In the genomic region with DNA sequence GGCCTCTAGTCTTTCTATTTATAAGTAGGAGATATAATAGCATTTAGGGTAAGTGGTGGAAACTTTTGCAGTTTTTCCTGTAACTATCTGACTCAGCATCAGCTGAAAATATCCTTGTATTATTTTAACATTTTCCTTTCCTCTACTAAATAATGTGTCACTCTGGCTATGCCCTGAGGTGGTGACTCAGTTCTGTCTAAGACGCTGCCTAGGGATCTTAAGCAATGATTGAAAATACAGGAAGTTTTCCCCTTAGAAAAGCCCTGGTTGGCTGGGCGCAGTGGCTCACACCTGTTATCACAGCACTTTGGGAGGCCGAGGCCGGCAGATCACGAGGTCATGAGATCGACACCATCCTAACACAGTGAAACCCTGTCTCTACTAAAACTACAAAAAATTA, we compare ENCODE assay signal across 14 cellular contexts. TPM values are rescaled to one million over a fixed set of nuclear protein-coding genes. Genes with fewer than 3 reads are reported as not detected.
DNase-seq lines count a peak whose midpoint lies in the region; ATAC-seq and TF ChIP-seq lines count a peak whose summit lies in the region.
"Had no signal": no experiment of that assay in that cellular context is flagged by ENCODE, and none has a peak within 500 bp of the region (broad histone marks: within the 10 kb centered on the region; RNA-seq: fewer than 3 reads in every experiment).

No MANE protein-coding gene starts in this region.

- no peak overlapping the region for H3K4me2 ChIP-seq in fibroblast of lung (ENCODE audit: extremely low read depth, insufficient read depth, low read length)

- no peaks in the 10 kb centered on the region for H3K27me3 ChIP-seq in fibroblast of lung (ENCODE audit: control insufficient read depth, insufficient read depth, low read length)
- no peaks in the 10 kb centered on the region for H3K27me3 ChIP-seq in tibial artery
- H3K27me3 ChIP-seq: colonic mucosa had no signal

- H3K9me3 ChIP-seq in fibroblast of lung (ENCODE audit: control insufficient read depth, insufficient read depth, low read depth, low read length) = no peaks in the 10 kb centered on the region
- H3K9me3 ChIP-seq in tibial artery = no peaks in the 10 kb centered on the region
- H3K9me3 ChIP-seq: colonic mucosa had no signal

- H2AFZ ChIP-seq in fibroblast of lung (ENCODE audit: low read length) = no peak overlapping the region

- H3K4me1 ChIP-seq in fibroblast of lung (ENCODE audit: control insufficient read depth, extremely low read depth, insufficient read depth, low read length) (peaks cover 3% of the 10 kb centered on the region), tibial artery (peaks cover 0 to 58% (median 7%) of the 10 kb centered on the region in 4 donors)
- H3K4me1 ChIP-seq: colonic mucosa had no signal

- TF ChIP-seq CTCF in fibroblast of lung (conservative IDR thresholded peaks at IDR 0.05 in 1 of 2, IDR thresholded peaks at IDR 0.05 in 1 of 2; ENCODE audit: low read depth in 1 of 2, low read length in 2 of 2) (no peak), tibial artery (IDR thresholded peaks at IDR 0.05) (peak in 1 of 2 experiments; percentile 8)

- peak; percentile 86 for ATAC-seq in SK-N-SH treated with all-trans-retinoic acid at 6 μM for 48 hours

- no peaks in the 10 kb centered on the region for H4K20me1 ChIP-seq in fibroblast of lung (ENCODE audit: control insufficient read depth, extremely low read depth, insufficient read depth, low read length)

- DNase-seq in HK-2 (ENCODE audit: unreplicated experiment) (peak; percentile 63), fibroblast of lung (ENCODE audit: low read depth in 2 of 2) (peak; percentile 79 to 92), tibial artery (peak; percentile 37 to 76), KBM-7 (no peak), caudate nucleus (lab: John Stamatoyannopoulos, UW) (no peak), NCI-H446 treated with DMSO at 0.1 percent for 48 hours (lab: John Stamatoyannopoulos, UW) (no peak)
- DNase-seq: activated CD4-positive, alpha-beta T cell treated with anti-CD3 and anti-CD28 coated beads, Interleukin-2, amount 10 ng/mL, durations not matched to agents 24 days and 14 days; activated gamma-delta T cell treated with Interleukin-2 at 50 U/mL for 16 hours; colonic mucosa; Karpas-422; NCI-H69 had no signal

- H3K4me3 ChIP-seq in fibroblast of lung (replicated peaks in 1 of 4; ENCODE audit: control extremely low read depth in 1 of 4, insufficient read depth in 1 of 4, low read depth in 3 of 4, low read length in 4 of 4) (no peak overlapping the region), tibial artery (peak overlapping the region in 1 of 2 donors; percentile 20)
- H3K4me3 ChIP-seq: colonic mucosa, skin epidermis had no signal

- H3K27ac ChIP-seq in fibroblast of lung (ENCODE audit: insufficient read depth, low read length) (no peak overlapping the region), tibial artery (peak overlapping the region; percentile 74 to 88), caudate nucleus (ENCODE audit: low read depth, low read length) (no peak overlapping the region)
- H3K27ac ChIP-seq: colonic mucosa had no signal

- in situ Hi-C loops in KBM-7 (cut with MboI; ENCODE audit: low pct_unique_long_range_greater_than_20kb, low sequenced_read_pairs) = no loop called here

- H3K9ac ChIP-seq in fibroblast of lung (ENCODE audit: insufficient read depth, low read length) = no peak overlapping the region

- intact Hi-C loops in tibial artery (cut with DNase I; ENCODE audit: low total_unique reads) = no loop called here

- H3K36me3 ChIP-seq in fibroblast of lung (ENCODE audit: control insufficient read depth, insufficient read depth, low read length) = no peaks in the 10 kb centered on the region
- H3K36me3 ChIP-seq in tibial artery = no peaks in the 10 kb centered on the region
- H3K36me3 ChIP-seq: colonic mucosa had no signal

- H3K79me2 ChIP-seq in fibroblast of lung (ENCODE audit: control insufficient read depth, insufficient read depth, low read length) = no peaks in the 10 kb centered on the region

TF ChIP-seq in SK-N-SH treated with all-trans-retinoic acid at 6 μM for 48 hours, 23 proteins besides CTCF, POLR2A, EP300 and RAD21:
- no peak for TF ChIP-seq ZNF565 (CRISPR knock-in tag; conservative IDR thresholded peaks at IDR 0.05; ENCODE audit: low read depth)
- no peak for TF ChIP-seq OSR1 (CRISPR knock-in tag; IDR thresholded peaks at IDR 0.05)
- no peak for TF ChIP-seq ESRRG (CRISPR knock-in tag; IDR thresholded peaks at IDR 0.05)
- no peak for TF ChIP-seq SNAI2 (CRISPR knock-in tag; IDR thresholded peaks at IDR 0.05)
- no peak for TF ChIP-seq PATZ1 (CRISPR knock-in tag; IDR thresholded peaks at IDR 0.05; ENCODE audit: borderline replicate concordance)
- TF ChIP-seq, protein P1, sequence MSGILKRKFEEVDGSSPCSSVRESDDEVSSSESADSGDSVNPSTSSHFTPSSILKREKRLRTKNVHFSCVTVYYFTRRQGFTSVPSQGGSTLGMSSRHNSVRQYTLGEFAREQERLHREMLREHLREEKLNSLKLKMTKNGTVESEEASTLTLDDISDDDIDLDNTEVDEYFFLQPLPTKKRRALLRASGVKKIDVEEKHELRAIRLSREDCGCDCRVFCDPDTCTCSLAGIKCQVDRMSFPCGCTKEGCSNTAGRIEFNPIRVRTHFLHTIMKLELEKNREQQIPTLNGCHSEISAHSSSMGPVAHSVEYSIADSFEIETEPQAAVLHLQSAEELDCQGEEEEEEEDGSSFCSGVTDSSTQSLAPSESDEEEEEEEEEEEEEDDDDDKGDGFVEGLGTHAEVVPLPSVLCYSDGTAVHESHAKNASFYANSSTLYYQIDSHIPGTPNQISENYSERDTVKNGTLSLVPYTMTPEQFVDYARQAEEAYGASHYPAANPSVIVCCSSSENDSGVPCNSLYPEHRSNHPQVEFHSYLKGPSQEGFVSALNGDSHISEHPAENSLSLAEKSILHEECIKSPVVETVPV (CRISPR knock-in tag; IDR thresholded peaks at IDR 0.05) = no peak
- no peak for TF ChIP-seq CSDC2 (CRISPR knock-in tag; IDR thresholded peaks at IDR 0.05)
- TF ChIP-seq, protein P2, sequence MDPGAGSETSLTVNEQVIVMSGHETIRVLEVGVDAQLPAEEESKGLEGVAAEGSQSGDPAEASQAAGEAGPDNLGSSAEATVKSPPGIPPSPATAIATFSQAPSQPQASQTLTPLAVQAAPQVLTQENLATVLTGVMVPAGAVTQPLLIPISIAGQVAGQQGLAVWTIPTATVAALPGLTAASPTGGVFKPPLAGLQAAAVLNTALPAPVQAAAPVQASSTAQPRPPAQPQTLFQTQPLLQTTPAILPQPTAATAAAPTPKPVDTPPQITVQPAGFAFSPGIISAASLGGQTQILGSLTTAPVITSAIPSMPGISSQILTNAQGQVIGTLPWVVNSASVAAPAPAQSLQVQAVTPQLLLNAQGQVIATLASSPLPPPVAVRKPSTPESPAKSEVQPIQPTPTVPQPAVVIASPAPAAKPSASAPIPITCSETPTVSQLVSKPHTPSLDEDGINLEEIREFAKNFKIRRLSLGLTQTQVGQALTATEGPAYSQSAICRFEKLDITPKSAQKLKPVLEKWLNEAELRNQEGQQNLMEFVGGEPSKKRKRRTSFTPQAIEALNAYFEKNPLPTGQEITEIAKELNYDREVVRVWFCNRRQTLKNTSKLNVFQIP (CRISPR knock-in tag; IDR thresholded peaks at IDR 0.05; ENCODE audit: borderline replicate concordance, low read depth) = no peak
- TF ChIP-seq ARNTL (CRISPR knock-in tag; IDR thresholded peaks at IDR 0.05; ENCODE audit: borderline replicate concordance, low read depth) = no peak
- TF ChIP-seq ZNF70 (CRISPR knock-in tag; IDR thresholded peaks at IDR 0.05) = no peak
- TF ChIP-seq CREB5 (CRISPR knock-in tag; IDR thresholded peaks at IDR 0.05; ENCODE audit: low read depth) = no peak
- TF ChIP-seq RARB (CRISPR knock-in tag; IDR thresholded peaks at IDR 0.05) = no peak
- TF ChIP-seq ISL1 (CRISPR knock-in tag; IDR thresholded peaks at IDR 0.05) = no peak
- TF ChIP-seq ZNF8 (CRISPR knock-in tag; IDR thresholded peaks at IDR 0.05) = no peak

RNA-seq across cellular contexts. Expression of gene EDIL3, which starts 9.3 kb away (rescaled TPM):
- 9.2 and 12.1 TPM in 2 replicates for total RNA-seq in fibroblast of lung
- polyA plus RNA-seq in fibroblast of lung = 8.1 and 149 TPM in 2 replicates
- 4.2 and 79.8 TPM in 2 replicates for polyA plus RNA-seq in fibroblast of lung (2012)
- polyA minus RNA-seq in fibroblast of lung (ENCODE audit: low replicate concordance) = 6.0 and 16.3 TPM in 2 replicates
- total RNA-seq: activated CD4-positive, alpha-beta T cell treated with anti-CD3 and anti-CD28 coated beads, Interleukin-2, amount 10 ng/mL, durations not matched to agents 24 days and 14 days; G401 had no signal

Comparison
In these comparisons a context has a peak if more than half of its experiments do, and no peak if none do; other contexts are left out.
1. DNase-seq: peak in HK-2 (single experiment), fibroblast of lung (2 of 2) and tibial artery (2 of 2); none in KBM-7 (single experiment), caudate nucleus (0 of 61) and NCI-H446 treated with DMSO at 0.1 percent for 48 hours (single experiment).
2. H3K27ac ChIP-seq: peak in tibial artery (2 of 2); none in fibroblast of lung (single experiment) and caudate nucleus (single experiment).